In genomic region chr12:110050927-110051326, GRCh38 we compare ENCODE assay signal across 25 cellular contexts.
"Had no signal": no experiment of that assay in that cellular context is flagged by ENCODE, and none has a peak within 500 bp of the region (broad histone marks: within the 10 kb centered on the region; RNA-seq: fewer than 3 reads in every experiment).

No MANE protein-coding gene starts in this region.

- H3K36me3 Mint-ChIP-seq: activated naive CD8-positive, alpha-beta T cell treated with anti-CD3 and anti-CD28 coated beads for 36 hours; immature natural killer cell had no signal

- H3K36me3 ChIP-seq: cardiac muscle cell, esophagus muscularis mucosa, gastroesophageal sphincter, heart right ventricle, left ventricle myocardium inferior, ovary, right lobe of liver, upper lobe of left lung had no signal

- H3K27ac Mint-ChIP-seq: activated CD8-positive, alpha-beta T cell treated with anti-CD3 and anti-CD28 coated beads for 36 hours; activated naive CD8-positive, alpha-beta T cell treated with anti-CD3 and anti-CD28 coated beads for 36 hours; activated T-helper 17 cell treated with anti-CD3 and anti-CD28 coated beads, Interleukin-2, amount 50 U/mL, for 72 hours had no signal

- ATAC-seq: activated CD8-positive, alpha-beta T cell treated with anti-CD3 and anti-CD28 coated beads for 36 hours; activated T-helper 17 cell treated with anti-CD3 and anti-CD28 coated beads, Interleukin-2, amount 50 U/mL, for 72 hours; gastroesophageal sphincter; heart right ventricle; right lobe of liver had no signal

- H3K27me3 Mint-ChIP-seq: activated CD8-positive, alpha-beta T cell treated with anti-CD3 and anti-CD28 coated beads for 36 hours; activated naive CD8-positive, alpha-beta T cell treated with anti-CD3 and anti-CD28 coated beads for 36 hours; activated T-helper 17 cell treated with anti-CD3 and anti-CD28 coated beads, Interleukin-2, amount 50 U/mL, for 72 hours had no signal

- H3K4me3 ChIP-seq: cardiac muscle cell, esophagus muscularis mucosa, gastroesophageal sphincter, heart right ventricle, left ventricle myocardium inferior, ovary, right lobe of liver, testis, upper lobe of left lung had no signal

- H3K9me3 ChIP-seq: esophagus muscularis mucosa, gastroesophageal sphincter, heart right ventricle, left ventricle myocardium inferior, ovary, right lobe of liver, testis, upper lobe of left lung had no signal

- H3K27ac ChIP-seq: cardiac muscle cell, esophagus muscularis mucosa, gastroesophageal sphincter, heart right ventricle, left ventricle myocardium inferior, ovary, right lobe of liver, testis, upper lobe of left lung had no signal

- H3K4me3 Mint-ChIP-seq: activated CD8-positive, alpha-beta T cell treated with anti-CD3 and anti-CD28 coated beads for 36 hours; activated naive CD8-positive, alpha-beta T cell treated with anti-CD3 and anti-CD28 coated beads for 36 hours; activated T-helper 17 cell treated with anti-CD3 and anti-CD28 coated beads, Interleukin-2, amount 50 U/mL, for 72 hours; immature natural killer cell had no signal

- H3K27me3 ChIP-seq: cardiac muscle cell, esophagus muscularis mucosa, gastroesophageal sphincter, heart right ventricle, ovary, right lobe of liver, testis, upper lobe of left lung had no signal

- H3K9me3 Mint-ChIP-seq: activated CD8-positive, alpha-beta T cell treated with anti-CD3 and anti-CD28 coated beads for 36 hours; activated naive CD8-positive, alpha-beta T cell treated with anti-CD3 and anti-CD28 coated beads for 36 hours; activated T-helper 17 cell treated with anti-CD3 and anti-CD28 coated beads, Interleukin-2, amount 50 U/mL, for 72 hours; immature natural killer cell had no signal

- FAIRE-seq: endothelial cell of umbilical vein, small intestine, TTC549 had no signal

- DNase-seq: activated CD4-positive, alpha-beta T cell treated with anti-CD3 and anti-CD28 coated beads for 4 hours; activated CD8-positive, alpha-beta T cell treated with anti-CD3 and anti-CD28 coated beads for 36 hours; activated naive CD4-positive, alpha-beta T cell; activated naive CD8-positive, alpha-beta T cell treated with anti-CD3 and anti-CD28 coated beads for 36 hours; activated T-cell treated with anti-CD3 and anti-CD28 coated beads, Interleukin-2, amount 50 U/mL, for 1 hour; amniotic stem cell; dermis blood vessel endothelial cell; effector memory CD4-positive, alpha-beta T cell; heart right ventricle; immature natural killer cell; kidney glomerular epithelial cell; left ventricle myocardium inferior; mammary epithelial cell; ovary; right lobe of liver; small intestine; stimulated activated CD4-positive, alpha-beta T cell treated with anti-CD3 and anti-CD28 coated beads, Interleukin-4, amount 100 ng/mL, for 1 hour; testis; upper lobe of left lung had no signal
